ENCODE assay signal across 1 cellular context in the genomic region with DNA sequence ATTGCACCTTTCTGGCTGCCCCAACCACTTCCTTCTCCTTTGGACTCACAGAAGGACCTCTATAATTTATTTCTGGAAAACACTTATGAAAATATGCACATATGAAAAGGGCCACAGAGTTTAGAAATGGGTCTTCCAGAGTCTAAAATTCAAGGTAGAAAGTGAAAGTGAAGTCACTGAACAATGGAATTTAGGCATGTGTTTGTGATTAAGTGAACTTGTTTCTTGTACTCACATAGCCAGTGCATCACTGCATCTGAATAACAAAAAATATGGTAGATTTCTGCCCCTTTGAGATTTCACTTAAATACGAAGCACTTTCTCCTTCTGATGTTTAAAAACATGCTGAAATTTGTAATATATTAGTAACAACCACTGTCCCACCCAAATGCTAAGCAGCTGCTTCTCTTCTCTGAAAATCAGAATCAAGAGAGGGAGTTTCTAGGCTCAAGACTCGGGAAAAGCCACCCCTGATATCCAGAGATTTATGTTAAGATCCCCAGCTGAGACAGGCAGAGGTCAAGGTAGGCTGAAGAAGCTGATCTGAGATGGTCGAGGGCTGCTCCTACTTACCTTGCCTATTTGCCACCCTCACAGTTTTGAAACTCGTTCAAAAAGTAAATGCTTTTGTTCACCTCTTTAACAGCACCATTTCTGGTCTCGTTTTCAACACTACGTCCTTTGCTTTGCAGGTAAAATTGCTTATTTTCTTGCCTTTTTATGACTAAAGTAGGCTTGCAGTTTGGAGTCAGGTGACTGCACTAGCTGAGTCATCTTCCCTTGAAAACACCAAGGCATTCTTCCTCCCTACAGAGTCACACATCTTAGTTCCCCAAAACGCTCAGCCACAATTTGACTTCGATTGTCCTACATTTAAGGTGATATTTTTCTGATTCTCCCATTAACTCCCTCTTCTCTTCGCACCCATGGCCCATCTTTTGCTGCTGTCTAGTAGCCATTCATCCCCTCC.
TF ChIP-seq lines count a peak whose summit lies in the region.

TSS of gene XKR3 (minus strand) at position 694 of the 970 bp plus-strand sequence. CDS start 17,338 bp downstream, outside the sequence.

TF ChIP-seq in GM12878, 131 proteins besides CTCF, POLR2A, EP300 and RAD21 (continued from another document):
- TF ChIP-seq, protein P1, sequence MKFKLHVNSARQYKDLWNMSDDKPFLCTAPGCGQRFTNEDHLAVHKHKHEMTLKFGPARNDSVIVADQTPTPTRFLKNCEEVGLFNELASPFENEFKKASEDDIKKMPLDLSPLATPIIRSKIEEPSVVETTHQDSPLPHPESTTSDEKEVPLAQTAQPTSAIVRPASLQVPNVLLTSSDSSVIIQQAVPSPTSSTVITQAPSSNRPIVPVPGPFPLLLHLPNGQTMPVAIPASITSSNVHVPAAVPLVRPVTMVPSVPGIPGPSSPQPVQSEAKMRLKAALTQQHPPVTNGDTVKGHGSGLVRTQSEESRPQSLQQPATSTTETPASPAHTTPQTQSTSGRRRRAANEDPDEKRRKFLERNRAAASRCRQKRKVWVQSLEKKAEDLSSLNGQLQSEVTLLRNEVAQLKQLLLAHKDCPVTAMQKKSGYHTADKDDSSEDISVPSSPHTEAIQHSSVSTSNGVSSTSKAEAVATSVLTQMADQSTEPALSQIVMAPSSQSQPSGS (IDR thresholded peaks at IDR 0.05; ENCODE audit: low read length): no peak
TF ChIP-seq in GM12878: peak in this region for 2.
